In genomic region chr11:8806974-8807373, GRCh38 we compare ENCODE assay signal across 11 cellular contexts.
DNase-seq lines count a peak whose midpoint lies in the region; ATAC-seq and TF ChIP-seq lines count a peak whose summit lies in the region.
"Had no signal": no experiment of that assay in that cellular context is flagged by ENCODE, and none has a peak within 500 bp of the region (broad histone marks: within the 10 kb centered on the region; RNA-seq: fewer than 3 reads in every experiment).

No MANE protein-coding gene starts in this region.

- intact Hi-C loops in vagina (cut with DNase I), result loop anchor here (5.0 kb wide), 1 partner anchor 95 kb away; no protein-coding TSS in a partner anchor

- TF ChIP-seq CTCF in glutamatergic neuron (IDR thresholded peaks at IDR 0.05; ENCODE audit: partially characterized antibody, unreplicated experiment) (no peak), vagina (IDR thresholded peaks at IDR 0.05) (no peak)

- H3K36me3 ChIP-seq in rectal smooth muscle tissue (ENCODE audit: control insufficient read depth, insufficient read depth, low read length) (no peaks in the 10 kb centered on the region), vagina (no peaks in the 10 kb centered on the region)

- H3K4me1 Mint-ChIP-seq in activated naive CD8-positive, alpha-beta T cell (ENCODE audit: low read depth), result peaks cover 6% of the 10 kb centered on the region
- H3K4me1 Mint-ChIP-seq in activated naive CD8-positive, alpha-beta T cell treated with anti-CD3 and anti-CD28 coated beads for 36 hours, result peaks cover 9% of the 10 kb centered on the region
- H3K4me1 Mint-ChIP-seq in glutamatergic neuron (ENCODE audit: low read depth, unreplicated experiment), result peaks cover 50% of the 10 kb centered on the region

- no peak for DNase-seq in activated naive CD8-positive, alpha-beta T cell treated with anti-CD3 and anti-CD28 coated beads for 36 hours
- DNase-seq in glutamatergic neuron (no peak), vagina (ENCODE audit: extremely low spot score in 2 of 2) (no peak), NCI-H748 (lab: John Stamatoyannopoulos, UW; ENCODE audit: unreplicated experiment) (no peak), NCI-H2081 (lab: John Stamatoyannopoulos, UW) (no peak)
- DNase-seq: 8988T; activated naive CD4-positive, alpha-beta T cell treated with anti-CD3 and anti-CD28 coated beads, Interleukin-2, amount 50 U/mL, for 16 hours had no signal

- TF ChIP-seq POLR2A in vagina (IDR thresholded peaks at IDR 0.05), result no peak

- no peak overlapping the region for H3K9ac ChIP-seq in rectal smooth muscle tissue (ENCODE audit: low read length)

- peak overlapping the region; percentile 46 for H3K27ac Mint-ChIP-seq in activated naive CD8-positive, alpha-beta T cell
- H3K27ac Mint-ChIP-seq in activated naive CD8-positive, alpha-beta T cell treated with anti-CD3 and anti-CD28 coated beads for 36 hours, result no peak overlapping the region
- peak overlapping the region; percentile 67 for H3K27ac Mint-ChIP-seq in glutamatergic neuron (ENCODE audit: unreplicated experiment)
- H3K27ac Mint-ChIP-seq: stimulated activated effector memory CD8-positive, alpha-beta T cell treated with anti-CD3 and anti-CD28 coated beads, Interleukin-12 subunit alpha, Interleukin-12 subunit beta, amount 100 ng/mL, for 72 hours had no signal

- no peak for ATAC-seq in GM18909 (IDR thresholded peaks at IDR 0.05; ENCODE audit: poor library complexity, unreplicated experiment)
- ATAC-seq: stimulated activated effector memory CD8-positive, alpha-beta T cell treated with anti-CD3 and anti-CD28 coated beads, Interleukin-12 subunit alpha, Interleukin-12 subunit beta, amount 100 ng/mL, for 72 hours had no signal

- H3K4me3 ChIP-seq in rectal smooth muscle tissue (ENCODE audit: low read length) (peak overlapping the region; percentile 52), vagina (peak overlapping the region; percentile 56 to 59)

- H3K9me3 ChIP-seq in vagina, result no peaks in the 10 kb centered on the region

- peaks cover 50% of the 10 kb centered on the region for H3K4me1 ChIP-seq in rectal smooth muscle tissue (ENCODE audit: control insufficient read depth, insufficient read depth, low read length)
- peaks cover 56% of the 10 kb centered on the region for H3K4me1 ChIP-seq in vagina

- no peaks in the 10 kb centered on the region for H3K36me3 Mint-ChIP-seq in activated naive CD8-positive, alpha-beta T cell
- no peaks in the 10 kb centered on the region for H3K36me3 Mint-ChIP-seq in activated naive CD8-positive, alpha-beta T cell treated with anti-CD3 and anti-CD28 coated beads for 36 hours
- H3K36me3 Mint-ChIP-seq in glutamatergic neuron (ENCODE audit: unreplicated experiment), result no peaks in the 10 kb centered on the region
- H3K36me3 Mint-ChIP-seq: stimulated activated effector memory CD8-positive, alpha-beta T cell treated with anti-CD3 and anti-CD28 coated beads, Interleukin-12 subunit alpha, Interleukin-12 subunit beta, amount 100 ng/mL, for 72 hours had no signal

- H3K27me3 Mint-ChIP-seq in activated naive CD8-positive, alpha-beta T cell, result peaks cover 9% of the 10 kb centered on the region
- H3K27me3 Mint-ChIP-seq in activated naive CD8-positive, alpha-beta T cell treated with anti-CD3 and anti-CD28 coated beads for 36 hours, result peaks cover 29% of the 10 kb centered on the region
- no peaks in the 10 kb centered on the region for H3K27me3 Mint-ChIP-seq in glutamatergic neuron (ENCODE audit: unreplicated experiment)

- no peak overlapping the region for H3K4me3 Mint-ChIP-seq in activated naive CD8-positive, alpha-beta T cell
- H3K4me3 Mint-ChIP-seq in activated naive CD8-positive, alpha-beta T cell treated with anti-CD3 and anti-CD28 coated beads for 36 hours, result no peak overlapping the region
- H3K4me3 Mint-ChIP-seq in glutamatergic neuron (ENCODE audit: unreplicated experiment), result peak overlapping the region; percentile 70
- H3K4me3 Mint-ChIP-seq: stimulated activated effector memory CD8-positive, alpha-beta T cell treated with anti-CD3 and anti-CD28 coated beads, Interleukin-12 subunit alpha, Interleukin-12 subunit beta, amount 100 ng/mL, for 72 hours had no signal

- H3K27me3 ChIP-seq in rectal smooth muscle tissue (ENCODE audit: control insufficient read depth, insufficient read depth, low read length) (no peaks in the 10 kb centered on the region), vagina (no peaks in the 10 kb centered on the region)

- H3K27ac ChIP-seq in rectal smooth muscle tissue (ENCODE audit: low read depth, low read length) (peak overlapping the region; percentile 97), vagina (peak overlapping the region; percentile 90)

- H3K9me3 Mint-ChIP-seq in activated naive CD8-positive, alpha-beta T cell (ENCODE audit: low read depth), result no peaks in the 10 kb centered on the region
- H3K9me3 Mint-ChIP-seq in activated naive CD8-positive, alpha-beta T cell treated with anti-CD3 and anti-CD28 coated beads for 36 hours, result no peaks in the 10 kb centered on the region
- peaks cover 5% of the 10 kb centered on the region for H3K9me3 Mint-ChIP-seq in glutamatergic neuron (ENCODE audit: unreplicated experiment)
- H3K9me3 Mint-ChIP-seq: stimulated activated effector memory CD8-positive, alpha-beta T cell treated with anti-CD3 and anti-CD28 coated beads, Interleukin-12 subunit alpha, Interleukin-12 subunit beta, amount 100 ng/mL, for 72 hours had no signal
